ENCODE assay signal across 9 cellular contexts in the genomic region with DNA sequence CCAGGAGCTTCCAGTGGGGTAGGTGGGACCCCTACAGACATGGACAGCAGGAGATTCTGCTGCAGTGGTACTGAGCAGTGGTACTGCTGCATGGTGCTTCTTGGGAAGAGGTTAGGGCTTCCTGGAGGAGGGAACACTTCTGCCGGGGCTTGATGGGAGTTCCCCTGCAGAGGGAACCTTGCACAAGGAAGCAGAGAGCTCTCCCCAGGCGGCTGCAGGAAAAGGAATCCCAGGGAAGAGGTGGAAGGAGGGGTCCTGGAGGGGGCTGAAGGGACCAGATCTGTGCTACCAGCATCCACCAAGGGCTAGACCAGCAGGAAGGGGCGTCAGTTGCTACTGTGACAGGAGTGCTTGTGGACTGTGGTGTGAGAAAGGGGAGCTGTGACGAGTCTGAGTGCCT. TPM values are rescaled to one million over a fixed set of nuclear protein-coding genes. Genes with fewer than 3 reads are reported as not detected.
DNase-seq lines count a peak whose midpoint lies in the region; ATAC-seq and TF ChIP-seq lines count a peak whose summit lies in the region.
"Had no signal": no experiment of that assay in that cellular context is flagged by ENCODE, and none has a peak within 500 bp of the region (broad histone marks: within the 10 kb centered on the region; RNA-seq: fewer than 3 reads in every experiment).

No MANE protein-coding gene starts in this region.

- no peaks in the 10 kb centered on the region for H3K9me2 ChIP-seq in GM23338 (ENCODE audit: insufficient read depth)

- H3K4me3 ChIP-seq in CD4-positive, CD25-positive, alpha-beta regulatory T cell (ENCODE audit: low read depth, low read length) = no peak overlapping the region
- peak overlapping the region; percentile 77; the same call in 1 of the 2 replicates for H3K4me3 ChIP-seq in GM23338

- DNase-seq in CD4-positive, CD25-positive, alpha-beta regulatory T cell = no peak
- DNase-seq in GM23338 (ENCODE audit: low spot score) = peak; percentile 24
- DNase-seq in naive thymus-derived CD8-positive, alpha-beta T cell = no peak
- no peak for DNase-seq in NAMALWA (ENCODE audit: low spot score)
- DNase-seq in EL = no peak
- DNase-seq in H4 (ENCODE audit: low spot score) = no peak
- DNase-seq: NCI-H2081 treated with DMSO at 0.1 percent for 48 hours had no signal

- H3K79me2 ChIP-seq in GM23338 (replicated peaks; ENCODE audit: insufficient read depth) = no peaks in the 10 kb centered on the region

- H4K20me1 ChIP-seq in GM23338 (replicated peaks; ENCODE audit: insufficient read depth) = no peaks in the 10 kb centered on the region; the same call in 1 of the 2 replicates

- H3K4me1 Mint-ChIP-seq in CD4-positive, CD25-positive, alpha-beta regulatory T cell = peaks cover 8 to 73% (median 28%) of the 10 kb centered on the region in 4 donors
- H3K4me1 Mint-ChIP-seq in GM23338 (peaks cover 21% of the 10 kb centered on the region), brain (peaks cover 35% of the 10 kb centered on the region)
- peaks cover 39 to 64% (median 56%) of the 10 kb centered on the region in 4 donors for H3K4me1 Mint-ChIP-seq in naive thymus-derived CD8-positive, alpha-beta T cell

- POLR2A ChIA-PET in naive thymus-derived CD8-positive, alpha-beta T cell (lab: Charles Lee) = interaction anchor here (0.8 to 14.2 kb wide), 8 partner anchors 8 to 130 kb away, joined by 3 to 485 read pairs (median 12); a partner anchor contains a TSS

- no peak for ATAC-seq in CD4-positive, CD25-positive, alpha-beta regulatory T cell (ENCODE audit: low read depth in 2 of 2)
- ATAC-seq in GM23338 (no peak), GM19452 (IDR thresholded peaks at IDR 0.05; ENCODE audit: unreplicated experiment) (no peak)
- ATAC-seq in naive thymus-derived CD8-positive, alpha-beta T cell = no peak

- no peak overlapping the region for H2AFZ ChIP-seq in GM23338

- peaks cover 25% of the 10 kb centered on the region for H3K27me3 Mint-ChIP-seq in CD4-positive, CD25-positive, alpha-beta regulatory T cell
- H3K27me3 Mint-ChIP-seq in GM23338 (ENCODE audit: insufficient read depth, low read depth, poor library complexity) (peaks cover 76% of the 10 kb centered on the region), brain (peaks cover 10% of the 10 kb centered on the region)
- no peaks in the 10 kb centered on the region for H3K27me3 Mint-ChIP-seq in naive thymus-derived CD8-positive, alpha-beta T cell

- H3K36me3 Mint-ChIP-seq in CD4-positive, CD25-positive, alpha-beta regulatory T cell = peaks cover 12% of the 10 kb centered on the region
- H3K36me3 Mint-ChIP-seq in GM23338 (ENCODE audit: low read depth) (peaks cover 12% of the 10 kb centered on the region), brain (peaks cover 22% of the 10 kb centered on the region)
- H3K36me3 Mint-ChIP-seq in naive thymus-derived CD8-positive, alpha-beta T cell = peaks cover 0 to 8% (median 0%) of the 10 kb centered on the region in 3 donors

- H3K27ac Mint-ChIP-seq in CD4-positive, CD25-positive, alpha-beta regulatory T cell = peak overlapping the region; percentile 52 to 88 (median 78)
- no peak overlapping the region for H3K27ac Mint-ChIP-seq in GM23338
- H3K27ac Mint-ChIP-seq in brain = peak overlapping the region in 3 of 5 experiments; percentile 56 to 68 (median 62)
- peak overlapping the region; percentile 69 to 90 (median 82) for H3K27ac Mint-ChIP-seq in naive thymus-derived CD8-positive, alpha-beta T cell

- TF ChIP-seq CTCF in GM23338 (conservative IDR thresholded peaks at IDR 0.05; ENCODE audit: low read depth in 2 of 2) = no peak
- no peak for TF ChIP-seq CTCF in brain (conservative IDR thresholded peaks at IDR 0.05)

- H3K4me3 Mint-ChIP-seq in CD4-positive, CD25-positive, alpha-beta regulatory T cell = peak overlapping the region; percentile 62 to 85 (median 83)
- peak overlapping the region; percentile 59 for H3K4me3 Mint-ChIP-seq in GM23338
- H3K4me3 Mint-ChIP-seq in brain = peak overlapping the region; percentile 56 to 76 (median 75)
- peak overlapping the region; percentile 69 to 87 (median 77) for H3K4me3 Mint-ChIP-seq in naive thymus-derived CD8-positive, alpha-beta T cell

- H3F3A ChIP-seq in GM23338 (replicated peaks; ENCODE audit: low read depth) = 0 out of 2 replicates have a peak, but pooled peaks cover 3% of the 10 kb centered on the region

- no peaks in the 10 kb centered on the region for H3K9me3 ChIP-seq in CD4-positive, CD25-positive, alpha-beta regulatory T cell (ENCODE audit: control insufficient read depth in 2 of 2, low read length in 2 of 2)

- no peaks in the 10 kb centered on the region for H3K9me3 Mint-ChIP-seq in CD4-positive, CD25-positive, alpha-beta regulatory T cell
- no peaks in the 10 kb centered on the region; the same call in 2 of the 3 replicates for H3K9me3 Mint-ChIP-seq in GM23338
- H3K9me3 Mint-ChIP-seq in brain = peaks cover 0 to 2% (median 0%) of the 10 kb centered on the region in 5 experiments
- no peaks in the 10 kb centered on the region for H3K9me3 Mint-ChIP-seq in naive thymus-derived CD8-positive, alpha-beta T cell

- H3K4me2 ChIP-seq in GM23338 = peak overlapping the region; percentile 90

- H3K4me1 ChIP-seq in CD4-positive, CD25-positive, alpha-beta regulatory T cell (ENCODE audit: control insufficient read depth, insufficient read depth, low read length, poor library complexity, severe bottlenecking) = peaks cover 25% of the 10 kb centered on the region
- H3K4me1 ChIP-seq in GM23338 (ENCODE audit: insufficient read depth) = no peaks in the 10 kb centered on the region; the same call in 1 of the 2 replicates

- peak overlapping the region; percentile 78 for H3K27ac ChIP-seq in CD4-positive, CD25-positive, alpha-beta regulatory T cell (ENCODE audit: insufficient read depth, low read length, poor library complexity, severe bottlenecking)
- H3K27ac ChIP-seq in GM23338 (ENCODE audit: low read depth) = no peak overlapping the region

- H3K36me3 ChIP-seq in CD4-positive, CD25-positive, alpha-beta regulatory T cell (ENCODE audit: control insufficient read depth, insufficient read depth, low read length) = peaks cover 3% of the 10 kb centered on the region
- H3K36me3 ChIP-seq in GM23338 (ENCODE audit: insufficient read depth) = no peaks in the 10 kb centered on the region

- H3K27me3 ChIP-seq in CD4-positive, CD25-positive, alpha-beta regulatory T cell (ENCODE audit: control insufficient read depth, insufficient read depth, low read length) = no peaks in the 10 kb centered on the region
- H3K27me3 ChIP-seq in GM23338 (ENCODE audit: insufficient read depth) = peaks cover 74% of the 10 kb centered on the region

RNA-seq across cellular contexts. Expression of a gene that starts 10.6 kb away (rescaled TPM):
- 16.6 TPM for total RNA-seq in CD4-positive, CD25-positive, alpha-beta regulatory T cell
- 1 to 10 TPM in 3 of 4 donors, under 1 TPM in 1; 0.91 to 3.1 (median 2.1) TPM for polyA plus RNA-seq in CD4-positive, CD25-positive, alpha-beta regulatory T cell
- 7.4 and 22.4 TPM in 2 replicates for total RNA-seq in GM23338 (2014; rRNA removed; shearing (Covaris generic))
- polyA plus RNA-seq in GM23338 (2016; fragmentation: Nextera tagmentation; extraction: Ambion mirVana) = 6.8 and 7.6 TPM in 2 replicates
- 64.2 TPM for polyA plus RNA-seq in brain (ENCODE audit: insufficient read depth, low read depth, low replicate concordance)
- total RNA-seq in naive thymus-derived CD8-positive, alpha-beta T cell = 10 to 100 TPM; 50.1 to 57.2 TPM
- polyA plus RNA-seq in naive thymus-derived CD8-positive, alpha-beta T cell = 1 to 10 TPM; 1.5 to 3.0 (median 2.3) TPM
- total RNA-seq in H4 (2014; rRNA removed; shearing (Covaris generic)) = 10.4 and 11.0 TPM in 2 replicates

RNA-seq across cellular contexts. Expression of a gene that starts 23.1 kb away (rescaled TPM):
- 63.6 TPM for total RNA-seq in CD4-positive, CD25-positive, alpha-beta regulatory T cell
- polyA plus RNA-seq in CD4-positive, CD25-positive, alpha-beta regulatory T cell = 10 to 100 TPM; 44.5 to 80.2 (median 52.9) TPM
- 64.5 and 81.0 TPM in 2 replicates for total RNA-seq in GM23338 (2014; rRNA removed; shearing (Covaris generic))
- polyA plus RNA-seq in GM23338 (2016; fragmentation: Nextera tagmentation; extraction: Ambion mirVana) (67.7 and 72.3 TPM in 2 replicates), brain (ENCODE audit: insufficient read depth, low read depth, low replicate concordance) (58.2 TPM)
- total RNA-seq in naive thymus-derived CD8-positive, alpha-beta T cell = 10 to 100 TPM; 67.5 to 67.6 TPM
- 10 to 100 TPM; 37.1 to 61.1 (median 51.9) TPM for polyA plus RNA-seq in naive thymus-derived CD8-positive, alpha-beta T cell
- total RNA-seq in H4 (2014; rRNA removed; shearing (Covaris generic)) = 40.9 and 41.3 TPM in 2 replicates

RNA-seq across cellular contexts. Expression of a gene that starts 55.9 kb away (rescaled TPM):
- not detected for total RNA-seq in CD4-positive, CD25-positive, alpha-beta regulatory T cell
- not detected for polyA plus RNA-seq in CD4-positive, CD25-positive, alpha-beta regulatory T cell
- not detected in 2 replicates for total RNA-seq in GM23338 (2014; rRNA removed; shearing (Covaris generic))
- polyA plus RNA-seq in GM23338 (2016; fragmentation: Nextera tagmentation; extraction: Ambion mirVana) (not detected in 2 replicates), brain (ENCODE audit: insufficient read depth, low read depth, low replicate concordance) (0.49 TPM)
- not detected for total RNA-seq in naive thymus-derived CD8-positive, alpha-beta T cell
- not detected for polyA plus RNA-seq in naive thymus-derived CD8-positive, alpha-beta T cell
- not detected in 2 replicates for total RNA-seq in H4 (2014; rRNA removed; shearing (Covaris generic))

RNA-seq across cellular contexts. Expression of a gene that starts 58.3 kb away (rescaled TPM):
- total RNA-seq in CD4-positive, CD25-positive, alpha-beta regulatory T cell = 92.5 TPM
- polyA plus RNA-seq in CD4-positive, CD25-positive, alpha-beta regulatory T cell = 100 to 1,000 TPM; 119 to 141 (median 133) TPM
- 68.7 and 69.4 TPM in 2 replicates for total RNA-seq in GM23338 (2014; rRNA removed; shearing (Covaris generic))
- polyA plus RNA-seq in GM23338 (2016; fragmentation: Nextera tagmentation; extraction: Ambion mirVana) = 19.5 and 20.6 TPM in 2 replicates
- polyA plus RNA-seq in brain (ENCODE audit: insufficient read depth, low read depth, low replicate concordance) = 208 TPM
- total RNA-seq in naive thymus-derived CD8-positive, alpha-beta T cell = 10 to 100 TPM; 33.3 to 35.1 TPM
- 10 to 100 TPM; 74.7 to 89.6 (median 77.5) TPM for polyA plus RNA-seq in naive thymus-derived CD8-positive, alpha-beta T cell
- total RNA-seq in H4 (2014; rRNA removed; shearing (Covaris generic)) = 99.0 and 101 TPM in 2 replicates
